8 cellular contexts compared by ENCODE assay signal in genomic region chr6:17599885-17600526, GRCh38. TPM values are rescaled to one million over a fixed set of nuclear protein-coding genes. Genes with fewer than 3 reads are reported as not detected.
DNase-seq lines count a peak whose midpoint lies in the region; ATAC-seq and TF ChIP-seq lines count a peak whose summit lies in the region.

Gene FAM8A1, plus strand, starts transcription at chr6:17600302. Its CDS starts 108 bp downstream, at chr6:17600410.

- peak within 1 kb of the TSS; percentile 97 for H2AFZ ChIP-seq in IMR-90 (replicated peaks; ENCODE audit: low read length, poor library complexity)
- peak within 1 kb of the TSS; percentile 89 for H2AFZ ChIP-seq in OCI-LY7 (ENCODE audit: low read length)

- H3K4me1 Mint-ChIP-seq in activated T-cell treated with anti-CD3 and anti-CD28 coated beads, Interleukin-2, amount 50 U/mL, for 24 hours (ENCODE audit: low read depth), result peaks cover 39% of the 10 kb centered on the region

- peak within 1 kb of the TSS; percentile 58 for H3K23ac ChIP-seq in IMR-90 (ENCODE audit: low read depth, low read length)

- H3K4me3 ChIP-seq in IMR-90 (ENCODE audit: insufficient read depth, low read depth, low read length) (peak within 1 kb of the TSS; percentile 60), OCI-LY7 (ENCODE audit: low read depth, low read length, poor library complexity, severe bottlenecking) (peak within 1 kb of the TSS; percentile 81), mucosa of rectum (ENCODE audit: low read length in 2 of 2) (peak within 1 kb of the TSS; percentile 94 to 96)

- POLR2A ChIA-PET in IMR-90 (lab: Charles Lee; ENCODE audit: unreplicated experiment) (interaction anchor here (0.5 to 0.6 kb wide), 2 partner anchors 12 to 69 kb away, joined by 5 to 7 read pairs; no protein-coding TSS in a partner anchor), OCI-LY7 (lab: Charles Lee) (interaction anchor here (0.7 to 4.0 kb wide), 9 partner anchors 9 to 501 kb away, joined by 3 to 28 read pairs (median 6); partner anchors contain the start of gene NUP153)

- H3K9me1 ChIP-seq in IMR-90 (ENCODE audit: insufficient read depth, low read length), result no peaks in the 10 kb centered on the region

- H2BK5ac ChIP-seq in IMR-90 (ENCODE audit: low read depth, low read length, poor library complexity, severe bottlenecking), result peak within 1 kb of the TSS; percentile 63

- H4K91ac ChIP-seq in IMR-90 (ENCODE audit: insufficient read depth, low read depth, low read length), result peak within 1 kb of the TSS; percentile 93

- ATAC-seq in GM21529 (IDR thresholded peaks at IDR 0.05; ENCODE audit: unreplicated experiment) (peak; percentile 89), IMR-90 (ENCODE audit: low read depth) (peak; percentile 97)

- CTCF ChIA-PET in IMR-90 (lab: Yijun Ruan, JAX) (interaction anchor here (0.6 to 1.1 kb wide), 4 partner anchors 10 to 358 kb away, joined by 3 to 5 read pairs (median 4); no protein-coding TSS in a partner anchor), OCI-LY7 (lab: Charles Lee; ENCODE audit: unreplicated experiment) (interaction anchor here (0.5 to 0.6 kb wide), 4 partner anchors 20 to 1088 kb away, joined by 3 to 5 read pairs (median 4); no protein-coding TSS in a partner anchor)

- in situ Hi-C loops in IMR-90 (cut with MboI; ENCODE audit: low sequenced_read_pairs), result no loop called here

- BruUV-seq in IMR-90 (replicated peaks; lab: Mats Ljungman, UMichigan) (no TSS peak), OCI-LY7 (replicated peaks; lab: Mats Ljungman, UMichigan) (no TSS peak)

- H4K5ac ChIP-seq in IMR-90 (ENCODE audit: low read depth, low read length), result peak within 1 kb of the TSS; percentile 98

- dilution Hi-C loops in IMR-90 (cut with HindIII; ENCODE audit: low sequenced_read_pairs, unreplicated experiment), result no loop called here

- TF ChIP-seq RAD21 in IMR-90 (IDR thresholded peaks at IDR 0.05; ENCODE audit: low read length), result no peak

- H2AK5ac ChIP-seq in IMR-90 (ENCODE audit: low read depth, low read length), result no peak within 1 kb of the TSS

- peak within 1 kb of the TSS; percentile 23; the same call in 1 of the 2 replicates for H2BK120ac ChIP-seq in IMR-90 (ENCODE audit: low read depth, low read length)

- peaks cover 20% of the 10 kb centered on the region; the same call in 1 of the 2 replicates for H3K79me2 ChIP-seq in OCI-LY7 (ENCODE audit: insufficient read depth, low read depth, low read length)

- peak within 1 kb of the TSS; percentile 88 for H3K27ac Mint-ChIP-seq in activated T-cell treated with anti-CD3 and anti-CD28 coated beads, Interleukin-2, amount 50 U/mL, for 24 hours

- peak within 1 kb of the TSS; percentile 86 to 95 for H4K8ac ChIP-seq in IMR-90 (ENCODE audit: low read depth in 2 of 2, low read length in 2 of 2)

- H3K79me1 ChIP-seq in IMR-90 (ENCODE audit: low read depth in 1 of 2, low read length in 2 of 2), result peaks cover 10 to 13% of the 10 kb centered on the region in 2 experiments; a peak in 3 of 4 replicates

- H3K4ac ChIP-seq in IMR-90 (ENCODE audit: low read depth, low read length), result peak within 1 kb of the TSS; percentile 53

- no peaks in the 10 kb centered on the region for H3K9me2 ChIP-seq in OCI-LY7 (ENCODE audit: insufficient read depth, low read length)

- peak within 1 kb of the TSS; percentile 71 for H3K14ac ChIP-seq in IMR-90 (replicated peaks; ENCODE audit: low read depth, low read length)

- H3K36me3 ChIP-seq in IMR-90 (ENCODE audit: control insufficient read depth, insufficient read depth, low read length) (no peaks in the 10 kb centered on the region; the same call in none of the 2 replicates), OCI-LY7 (ENCODE audit: insufficient read depth, low read length) (peaks cover 17% of the 10 kb centered on the region), mucosa of rectum (ENCODE audit: control insufficient read depth in 2 of 2, insufficient read depth in 2 of 2, low read length in 2 of 2) (peaks cover 10 to 11% of the 10 kb centered on the region in 2 donors)

- H3K27me3 ChIP-seq in IMR-90 (ENCODE audit: control insufficient read depth, insufficient read depth, low read length) (no peaks in the 10 kb centered on the region), mucosa of rectum (ENCODE audit: control insufficient read depth in 2 of 2, insufficient read depth in 2 of 2, low read length in 2 of 2) (no peaks in the 10 kb centered on the region)

- H2BK20ac ChIP-seq in IMR-90 (ENCODE audit: low read depth, low read length), result no peak within 1 kb of the TSS

- H3K56ac ChIP-seq in IMR-90 (ENCODE audit: extremely low read depth, insufficient read depth, low read length), result peak within 1 kb of the TSS; percentile 87; the same call in 1 of the 2 replicates

- peak within 1 kb of the TSS; percentile 76 for H3K4me3 Mint-ChIP-seq in activated T-cell treated with anti-CD3 and anti-CD28 coated beads, Interleukin-2, amount 50 U/mL, for 24 hours

- H3K4me2 ChIP-seq in IMR-90 (ENCODE audit: low read depth, low read length) (peak within 1 kb of the TSS; percentile 86), OCI-LY7 (ENCODE audit: low read length) (peak within 1 kb of the TSS; percentile 100)

- peak within 1 kb of the TSS; percentile 93; the same call in 2 of the 3 replicates for H2BK15ac ChIP-seq in IMR-90 (ENCODE audit: low read depth, low read length)

- TF ChIP-seq POLR2A in IMR-90 (IDR thresholded peaks at IDR 0.05; ENCODE audit: low read depth, low read length), result no peak
- peak; percentile 72 for TF ChIP-seq POLR2A in erythroblast (IDR thresholded peaks at IDR 0.05; ENCODE audit: low read length)

- 7% methylated on average over 14 of the region's 42 CpGs; no CpG with 5 or more reads in 1 of the 2 experiments for WGBS in IMR-90 (ENCODE audit: extremely low coverage in 2 of 2, insufficient read length in 1 of 2), 2 experiments

- DNase-seq in DMS53 treated with DMSO at 0.1 percent for 48 hours (lab: John Stamatoyannopoulos, UW; ENCODE audit: unreplicated experiment), result peak; percentile 79
- peak; percentile 80 for DNase-seq in IMR-90
- peak; percentile 95 for DNase-seq in OCI-LY7 (ENCODE audit: low spot score)
- DNase-seq in activated T-cell treated with anti-CD3 and anti-CD28 coated beads, Interleukin-2, amount 50 U/mL, for 24 hours, result peak; percentile 97
- peak; percentile 94 to 96 for DNase-seq in erythroblast (lab: John Stamatoyannopoulos, UW)
- DNase-seq in stimulated activated CD8-positive, alpha-beta memory T cell treated with anti-CD3 and anti-CD28 coated beads, Interleukin-4, amount 100 ng/mL, for 48 hours, result peak; percentile 99

- no peaks in the 10 kb centered on the region for H3K9me3 ChIP-seq in IMR-90 (ENCODE audit: control insufficient read depth, insufficient read depth, low read length)
- H3K9me3 ChIP-seq in OCI-LY7 (ENCODE audit: low read length), result no peaks in the 10 kb centered on the region
- H3K9me3 ChIP-seq in mucosa of rectum (ENCODE audit: control insufficient read depth in 2 of 2, low read length in 2 of 2), result no peaks in the 10 kb centered on the region

- TF ChIP-seq CTCF in IMR-90 (conservative IDR thresholded peaks at IDR 0.05; ENCODE audit: low read depth, low read length) (peak; percentile 52), OCI-LY7 (conservative IDR thresholded peaks at IDR 0.05; ENCODE audit: low read length) (0 out of 2 replicates have a peak, but pooled peaks have one; percentile 34)

- H3K9me3 Mint-ChIP-seq in activated T-cell treated with anti-CD3 and anti-CD28 coated beads, Interleukin-2, amount 50 U/mL, for 24 hours, result no peaks in the 10 kb centered on the region

- peak within 1 kb of the TSS; percentile 86 for H2AK9ac ChIP-seq in IMR-90 (replicated peaks; ENCODE audit: low read depth, low read length, poor library complexity)

- intact Hi-C loops in IMR-90 (cut with micrococcal nuclease) (no loop called here), OCI-LY7 (cut with micrococcal nuclease; ENCODE audit: unreplicated experiment) (loop anchor here (1.0 to 2.0 kb wide), 2 partner anchors 106 to 555 kb away; partner anchors contain the start of genes KDM1B, NUP153 and TPMT)

- H3K36me3 Mint-ChIP-seq in activated T-cell treated with anti-CD3 and anti-CD28 coated beads, Interleukin-2, amount 50 U/mL, for 24 hours (ENCODE audit: low read depth), result peaks cover 6% of the 10 kb centered on the region

- H4K20me1 ChIP-seq in IMR-90 (ENCODE audit: insufficient read depth, low read length), result 0 out of 2 replicates have a peak, but pooled peaks cover 3% of the 10 kb centered on the region
- H4K20me1 ChIP-seq in OCI-LY7 (ENCODE audit: insufficient read depth, low read length), result no peaks in the 10 kb centered on the region; the same call in 1 of the 2 replicates

- H3K4me1 ChIP-seq in IMR-90 (ENCODE audit: control insufficient read depth, insufficient read depth, low read length) (peaks cover 6% of the 10 kb centered on the region), OCI-LY7 (ENCODE audit: insufficient read depth, low read length, poor library complexity, severe bottlenecking) (peaks cover 24% of the 10 kb centered on the region), mucosa of rectum (ENCODE audit: control insufficient read depth in 2 of 2, insufficient read depth in 2 of 2, low read length in 2 of 2) (peaks cover 14 to 18% of the 10 kb centered on the region in 2 donors)

- H3K18ac ChIP-seq in IMR-90 (ENCODE audit: low read depth, low read length), result peak within 1 kb of the TSS; percentile 67

- no peaks in the 10 kb centered on the region for H3K27me3 Mint-ChIP-seq in activated T-cell treated with anti-CD3 and anti-CD28 coated beads, Interleukin-2, amount 50 U/mL, for 24 hours

- H3K27ac ChIP-seq in IMR-90 (ENCODE audit: insufficient read depth, low read length) (peak within 1 kb of the TSS; percentile 81), OCI-LY7 (ENCODE audit: low read depth, low read length, poor library complexity, severe bottlenecking) (peak within 1 kb of the TSS; percentile 65), mucosa of rectum (ENCODE audit: low read depth in 2 of 2, low read length in 2 of 2) (peak within 1 kb of the TSS; percentile 93 to 94)

- H3K9ac ChIP-seq in IMR-90 (ENCODE audit: low read depth, low read length), result peak within 1 kb of the TSS; percentile 92
- peak within 1 kb of the TSS; percentile 90 to 97 for H3K9ac ChIP-seq in mucosa of rectum (ENCODE audit: low read depth in 1 of 2, low read length in 2 of 2)

TF ChIP-seq in IMR-90, 13 proteins besides CTCF, POLR2A, EP300 and RAD21 (continues in another document):
- no peak for TF ChIP-seq CEBPB (IDR thresholded peaks at IDR 0.05; ENCODE audit: low read depth, low read length)
- no peak for TF ChIP-seq SMC3 (IDR thresholded peaks at IDR 0.05; ENCODE audit: low read depth, low read length)
- no peak for TF ChIP-seq BHLHE40 (IDR thresholded peaks at IDR 0.05; ENCODE audit: low read depth, low read length)
- TF ChIP-seq RFX5 (IDR thresholded peaks at IDR 0.05; ENCODE audit: low read depth, low read length), result no peak
- TF ChIP-seq FOS (IDR thresholded peaks at IDR 0.05; ENCODE audit: low read depth, low read length), result no peak
- no peak for TF ChIP-seq MAFK (IDR thresholded peaks at IDR 0.05; ENCODE audit: low read depth, low read length)
- TF ChIP-seq NFE2L2 (IDR thresholded peaks at IDR 0.05; ENCODE audit: low read depth, low read length), result 0 out of 2 replicates have a peak, but pooled peaks have one; percentile 16

RNA-seq across cellular contexts. Expression of gene FAM8A1, which starts in this region (rescaled TPM):
- total RNA-seq in IMR-90 (2012; rRNA removed) (8.2 and 17.2 TPM in 2 replicates), OCI-LY7 (2022) (11.8 and 12.4 TPM in 2 replicates)
- polyA plus RNA-seq in IMR-90 (2012; rRNA removed), result 6.2 and 8.1 TPM in 2 replicates
- polyA plus RNA-seq in IMR-90 (2012; cell fraction: cytosol; rRNA removed), result 2.0 and 2.6 TPM in 2 replicates
- 2.6 and 8.1 TPM in 2 replicates for polyA plus RNA-seq in IMR-90 (2012; cell fraction: nucleus; rRNA removed; ENCODE audit: low replicate concordance)
- 6.5 and 7.1 TPM in 2 replicates for total RNA-seq in OCI-LY7 (2014; rRNA removed; shearing (Covaris generic))

Comparison
In these comparisons a context has a peak if more than half of its experiments do, and no peak if none do; other contexts are left out.
1. Peak in every context shown above with its lines: DNase-seq, ATAC-seq, H3K4me3 ChIP-seq and H3K27ac ChIP-seq.